ENCODE assay signal across 1 cellular context in genomic region chr6:157267654-157268053, GRCh38.
TF ChIP-seq lines count a peak whose summit lies in the region.

No MANE protein-coding gene starts in this region.

TF ChIP-seq in H1, 55 proteins besides CTCF, POLR2A, EP300 and RAD21:
- TF ChIP-seq SIN3A (conservative IDR thresholded peaks at IDR 0.05 in 1 of 2, IDR thresholded peaks at IDR 0.05 in 1 of 2; ENCODE audit: low read depth in 1 of 2, low read length in 2 of 2), result no peak
- no peak for TF ChIP-seq ATF2 (IDR thresholded peaks at IDR 0.05; ENCODE audit: low read length)
- TF ChIP-seq MAFK (IDR thresholded peaks at IDR 0.05; ENCODE audit: low read depth, low read length), result no peak
- TF ChIP-seq ATF3 (IDR thresholded peaks at IDR 0.05; ENCODE audit: insufficient read depth, low read depth, low read length), result no peak
- TF ChIP-seq JUN (IDR thresholded peaks at IDR 0.05; ENCODE audit: low read depth, low read length), result no peak
- TF ChIP-seq TEAD4 (IDR thresholded peaks at IDR 0.05; ENCODE audit: low read depth, low read length), result no peak
- TF ChIP-seq CHD2 (IDR thresholded peaks at IDR 0.05; ENCODE audit: low read length), result no peak
